20 cellular contexts compared by ENCODE assay signal in genomic region chr22:49366437-49366836, GRCh38.
"Had no signal": no experiment of that assay in that cellular context is flagged by ENCODE, and none has a peak within 500 bp of the region (broad histone marks: within the 10 kb centered on the region; RNA-seq: fewer than 3 reads in every experiment).

No MANE protein-coding gene starts in this region.

- H3K27ac ChIP-seq: pancreas, psoas muscle, thyroid gland, upper lobe of left lung had no signal

- DNase-seq: activated CD4-positive, alpha-beta memory T cell treated with anti-CD3 and anti-CD28 coated beads for 36 hours; activated CD4-positive, alpha-beta T cell treated with anti-CD3 and anti-CD28 coated beads, Interleukin-2, amount 10 ng/mL, durations not matched to agents 24 days and 14 days; activated CD4-positive, CD25-positive, alpha-beta regulatory T cell treated with anti-CD3 and anti-CD28 coated beads, Interleukin-2, amount 50 U/mL, for 72 hours; activated naive CD4-positive, alpha-beta T cell; activated T-cell treated with anti-CD3 and anti-CD28 coated beads for 4 hours; activated T-cell treated with anti-CD3 and anti-CD28 coated beads, Interleukin-2, amount 50 U/mL, for 72 hours; anterior cingulate cortex; dermis blood vessel endothelial cell; effector CD4-positive, alpha-beta T cell; left ventricle myocardium superior; pancreas; psoas muscle; stimulated activated CD4-positive, alpha-beta T cell treated with anti-CD3 and anti-CD28 coated beads, Interleukin-4, amount 100 ng/mL, for 1 hour; stimulated activated naive CD8-positive, alpha-beta T cell treated with anti-CD3 and anti-CD28 coated beads, Interleukin-15, amount 100 ng/mL, for 72 hours; T-helper 17 cell; thyroid gland; upper lobe of left lung had no signal

- H3K9me3 ChIP-seq: pancreas, psoas muscle, thyroid gland, upper lobe of left lung had no signal

- ATAC-seq: activated naive CD4-positive, alpha-beta T cell treated with anti-CD3 and anti-CD28 coated beads, Interleukin-2, amount 50 U/mL, for 72 hours; activated T-cell treated with anti-CD3 and anti-CD28 coated beads, Interleukin-2, amount 50 U/mL, for 72 hours; left ventricle myocardium superior; pancreas; psoas muscle; SK-N-SH treated with all-trans-retinoic acid at 6 μM for 48 hours; stimulated activated effector memory CD8-positive, alpha-beta T cell treated with anti-CD3 and anti-CD28 coated beads, Interleukin-12 subunit alpha, Interleukin-12 subunit beta, amount 100 ng/mL, for 72 hours; stimulated activated naive CD8-positive, alpha-beta T cell treated with anti-CD3 and anti-CD28 coated beads, Interleukin-15, amount 100 ng/mL, for 72 hours; T-helper 17 cell had no signal

- H3K36me3 ChIP-seq: pancreas, thyroid gland, upper lobe of left lung had no signal

- H3K27me3 ChIP-seq: thyroid gland, upper lobe of left lung had no signal

- H3K4me1 ChIP-seq: pancreas, psoas muscle, thyroid gland had no signal

- H3K4me3 ChIP-seq: pancreas, psoas muscle, thyroid gland, upper lobe of left lung had no signal
